In the genomic region with DNA sequence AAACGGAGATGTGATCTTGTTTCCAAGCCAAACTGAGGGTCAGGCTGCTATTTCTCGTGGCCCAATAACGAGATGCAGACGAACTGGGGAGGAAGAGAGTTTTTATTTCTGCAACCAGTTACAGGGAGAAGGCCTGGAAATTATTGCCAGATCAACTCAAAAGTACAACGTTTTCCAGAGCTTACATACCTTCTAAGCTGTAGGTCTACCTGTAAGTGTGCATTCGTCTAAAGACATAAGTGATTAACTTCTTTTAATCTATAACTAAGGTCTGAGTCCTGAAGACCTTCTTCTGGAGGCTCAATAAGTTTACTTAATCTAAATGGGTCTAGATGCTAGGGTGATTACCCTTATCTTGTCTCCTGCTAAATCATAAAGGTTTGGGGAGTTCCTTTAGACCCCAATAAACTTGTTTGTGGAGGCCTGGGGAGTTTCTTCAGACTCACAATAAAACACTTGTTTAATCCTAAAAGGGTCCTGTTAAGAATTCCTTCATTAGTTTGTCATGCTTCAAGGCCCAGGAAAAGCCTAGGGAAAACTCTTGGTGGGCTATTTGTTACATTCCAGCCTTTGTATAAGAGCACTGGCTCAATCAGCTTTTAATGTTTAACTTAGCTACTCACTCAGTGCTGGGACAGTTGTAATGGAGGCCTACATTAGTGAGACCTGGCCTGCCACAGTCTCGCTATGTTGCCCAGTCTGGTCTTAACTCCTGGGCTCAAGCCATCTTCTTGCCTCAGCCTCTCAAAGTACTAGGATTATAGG, we compare ENCODE assay signal across 18 cellular contexts. TPM values are rescaled to one million over a fixed set of nuclear protein-coding genes. Genes with fewer than 3 reads are reported as not detected.
"Had no signal": no experiment of that assay in that cellular context is flagged by ENCODE, and none has a peak within 500 bp of the region (broad histone marks: within the 10 kb centered on the region; RNA-seq: fewer than 3 reads in every experiment).

No MANE protein-coding gene starts in this region.

RNA-seq across cellular contexts. Expression of a gene that starts 58.5 kb away (rescaled TPM):
- total RNA-seq: heart right ventricle, left cardiac atrium, left lung, liver, lower lobe of right lung, mammary epithelial cell, mesothelial cell of epicardium, mononuclear cell, natural killer cell, osteoblast, pancreas, prostate gland, sigmoid colon, spleen, subcutaneous adipose tissue, suprapubic skin, thoracic aorta, upper lobe of right lung had no signal
